2 cellular contexts compared by ENCODE assay signal in genomic region chr2:223578846-223579245, GRCh38.
TF ChIP-seq lines count a peak whose summit lies in the region.

No MANE protein-coding gene starts in this region.

TF ChIP-seq in HCT116, 20 proteins besides CTCF, POLR2A, EP300 and RAD21 (continued from another document):
- no peak for TF ChIP-seq EZH2phosphoT487 (IDR thresholded peaks at IDR 0.05; ENCODE audit: borderline replicate concordance)
- TF ChIP-seq MAX (IDR thresholded peaks at IDR 0.05): 0 out of 2 replicates have a peak, but pooled peaks have one; percentile 14
- TF ChIP-seq REST (IDR thresholded peaks at IDR 0.05; ENCODE audit: low read depth): no peak
- no peak for TF ChIP-seq ZBTB33 (IDR thresholded peaks at IDR 0.05; ENCODE audit: extremely low read depth, insufficient replicate concordance, low read length)
- no peak for TF ChIP-seq ATF3 (IDR thresholded peaks at IDR 0.05)
- TF ChIP-seq CEBPB (IDR thresholded peaks at IDR 0.05; ENCODE audit: low read depth): no peak
- TF ChIP-seq SP1 (IDR thresholded peaks at IDR 0.05; ENCODE audit: low read depth): peak; percentile 52
- TF ChIP-seq FOSL1 (IDR thresholded peaks at IDR 0.05; ENCODE audit: low read depth): peak; percentile 29; the same call in 1 of the 2 replicates

TF ChIP-seq in endothelial cell of umbilical vein, 7 proteins besides CTCF, POLR2A, EP300 and RAD21 (continued from another document):
- TF ChIP-seq FOS (IDR thresholded peaks at IDR 0.05; ENCODE audit: borderline replicate concordance, insufficient read depth, low read length) (peak; percentile 29), MAX (IDR thresholded peaks at IDR 0.05; ENCODE audit: insufficient read depth, insufficient read length) (no peak), GATA2 (IDR thresholded peaks at IDR 0.05; ENCODE audit: insufficient read depth, insufficient read length, low read depth, low read length) (no peak)
